ENCODE assay signal across 22 cellular contexts in the genomic region with DNA sequence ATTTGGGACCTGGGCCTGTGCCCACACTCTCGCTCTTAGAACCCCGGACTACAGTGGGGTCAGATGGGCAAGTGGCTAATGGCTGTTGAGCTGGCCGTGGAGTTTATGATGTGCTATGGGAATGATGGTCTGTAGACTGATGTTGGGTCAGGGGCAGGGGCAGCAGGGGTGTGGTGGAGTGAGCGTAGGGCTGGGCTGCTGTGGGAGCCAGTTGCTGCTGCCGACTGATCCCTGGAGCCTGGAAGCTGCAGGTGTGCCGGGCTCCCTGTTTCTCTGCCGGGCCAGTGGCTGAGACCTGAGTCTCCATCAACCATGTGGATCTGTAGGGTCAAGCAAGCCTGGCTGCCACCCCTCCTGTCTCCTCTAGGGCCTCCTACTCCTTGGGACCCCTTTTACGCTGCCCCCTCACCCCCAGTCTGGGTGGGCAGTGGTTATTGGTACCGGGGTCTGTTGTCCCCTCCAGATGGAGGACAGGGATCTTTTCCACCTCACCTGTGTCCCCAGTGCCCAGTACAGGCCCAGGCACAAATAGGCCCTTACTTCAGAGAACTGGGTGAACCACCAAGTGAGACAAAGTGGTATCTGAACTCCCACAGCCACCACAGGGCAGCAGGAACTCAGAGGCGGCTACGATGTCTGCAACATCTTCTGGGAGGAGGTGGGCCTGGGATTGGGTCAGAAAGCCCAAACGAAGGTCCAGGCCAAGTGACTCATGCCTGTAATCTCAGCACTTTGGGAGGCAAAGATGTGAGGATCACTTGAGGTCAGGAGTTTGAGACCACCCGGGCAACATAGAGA. TPM values are rescaled to one million over a fixed set of nuclear protein-coding genes. Genes with fewer than 3 reads are reported as not detected.
DNase-seq lines count a peak whose midpoint lies in the region; ATAC-seq and TF ChIP-seq lines count a peak whose summit lies in the region.
"Had no signal": no experiment of that assay in that cellular context is flagged by ENCODE, and none has a peak within 500 bp of the region (broad histone marks: within the 10 kb centered on the region; RNA-seq: fewer than 3 reads in every experiment).

No MANE protein-coding gene starts in this region.

- H3K27me3 ChIP-seq in H7 (ENCODE audit: control insufficient read depth, insufficient read depth, low read length) (peaks cover 28% of the 10 kb centered on the region), mesendoderm (ENCODE audit: insufficient read depth, low read length, poor library complexity) (peaks cover 15% of the 10 kb centered on the region)

- no peak overlapping the region for H3K9ac ChIP-seq in mesendoderm (ENCODE audit: low read length)

- H3K36me3 Mint-ChIP-seq in osteocyte (ENCODE audit: unreplicated experiment) = no peaks in the 10 kb centered on the region
- H3K36me3 Mint-ChIP-seq: activated naive CD8-positive, alpha-beta T cell; CD4-positive, alpha-beta memory T cell; naive B cell; T-cell had no signal

- H3K36me3 ChIP-seq in H7 (replicated peaks; ENCODE audit: control insufficient read depth, insufficient read depth, low read length) (no peaks in the 10 kb centered on the region), mesendoderm (ENCODE audit: control insufficient read depth, insufficient read depth, low read length) (no peaks in the 10 kb centered on the region)
- H3K36me3 ChIP-seq: thyroid gland had no signal

- no peak overlapping the region for H3K27ac ChIP-seq in mesendoderm (ENCODE audit: low read depth, low read length)
- H3K27ac ChIP-seq: thyroid gland had no signal

- no peak overlapping the region for H3K4me2 ChIP-seq in mesendoderm (ENCODE audit: low read length)
- H3K4me2 ChIP-seq: GM23338 had no signal

- no peak overlapping the region for H3K56ac ChIP-seq in mesendoderm (ENCODE audit: low read length)

- H3K4me3 Mint-ChIP-seq in osteocyte (ENCODE audit: unreplicated experiment) = no peak overlapping the region
- H3K4me3 Mint-ChIP-seq: activated naive CD8-positive, alpha-beta T cell; activated T-cell treated with anti-CD3 and anti-CD28 coated beads, Interleukin-2, amount 50 U/mL, for 72 hours; CD4-positive, alpha-beta memory T cell; GM23338; naive B cell; T-cell had no signal

- no peaks in the 10 kb centered on the region for H3K79me1 ChIP-seq in mesendoderm (ENCODE audit: low read length)

- WGBS in mesendoderm (ENCODE audit: extremely low coverage, insufficient coverage, low lambda C conversion rate) = no CpG with 5 or more reads among the region's 13 CpGs

- intact Hi-C loops in left cardiac atrium (cut with DNase I) = no loop called here

- ATAC-seq in left cardiac atrium = no peak
- ATAC-seq in GM21619 (IDR thresholded peaks at IDR 0.05; ENCODE audit: unreplicated experiment) = no peak
- ATAC-seq: activated T-cell treated with anti-CD3 and anti-CD28 coated beads, Interleukin-2, amount 50 U/mL, for 72 hours; GM23338; T-cell had no signal

- H2AK5ac ChIP-seq in mesendoderm (ENCODE audit: low read length) = no peak overlapping the region

- no peak overlapping the region for H2BK5ac ChIP-seq in mesendoderm (ENCODE audit: low read length)

- no peak overlapping the region for H2BK120ac ChIP-seq in mesendoderm (ENCODE audit: low read depth, low read length)

- no peak overlapping the region for H3K4ac ChIP-seq in mesendoderm (ENCODE audit: low read depth, low read length)

- no peak overlapping the region for H2BK15ac ChIP-seq in mesendoderm (replicated peaks; ENCODE audit: low read depth)

- H3K79me2 ChIP-seq in mesendoderm (ENCODE audit: control insufficient read depth, insufficient read depth, low read length) = no peaks in the 10 kb centered on the region

- H3K27ac Mint-ChIP-seq in osteocyte (ENCODE audit: unreplicated experiment) = no peak overlapping the region
- H3K27ac Mint-ChIP-seq: activated naive CD8-positive, alpha-beta T cell; activated T-cell treated with anti-CD3 and anti-CD28 coated beads, Interleukin-2, amount 50 U/mL, for 72 hours; CD4-positive, alpha-beta memory T cell; GM23338; T-cell had no signal

- no peak overlapping the region for H3K18ac ChIP-seq in mesendoderm (ENCODE audit: low read length)

- H3K4me1 ChIP-seq in mesendoderm (ENCODE audit: control insufficient read depth, low read depth, low read length) = no peaks in the 10 kb centered on the region

- peaks cover 3% of the 10 kb centered on the region for H3K4me1 Mint-ChIP-seq in osteocyte (ENCODE audit: unreplicated experiment)

- no peak overlapping the region for H3K4me3 ChIP-seq in AG10803 (ENCODE audit: low read length)
- H3K4me3 ChIP-seq in H7 (ENCODE audit: insufficient read depth, low read depth, low read length) = no peak overlapping the region
- no peak overlapping the region for H3K4me3 ChIP-seq in mesendoderm (ENCODE audit: low read length)
- H3K4me3 ChIP-seq: GM23338, heart right ventricle, thyroid gland had no signal

- no peak overlapping the region for H4K8ac ChIP-seq in mesendoderm (ENCODE audit: low read depth, low read length)

- no peaks in the 10 kb centered on the region for H3K9me3 Mint-ChIP-seq in osteocyte (ENCODE audit: unreplicated experiment)
- H3K9me3 Mint-ChIP-seq: activated T-cell treated with anti-CD3 and anti-CD28 coated beads, Interleukin-2, amount 50 U/mL, for 72 hours; CD4-positive, alpha-beta memory T cell; GM23338; naive B cell; T-cell had no signal

- TF ChIP-seq CTCF in AG10803 (conservative IDR thresholded peaks at IDR 0.05; ENCODE audit: low read length) = no peak
- TF ChIP-seq CTCF in osteocyte (IDR thresholded peaks at IDR 0.05) = no peak

- no peaks in the 10 kb centered on the region for H3K27me3 Mint-ChIP-seq in osteocyte (ENCODE audit: unreplicated experiment)

- H4K5ac ChIP-seq in mesendoderm (ENCODE audit: low read length) = no peak overlapping the region

- DNase-seq in AG10803 (ENCODE audit: low read depth) (peak; percentile 28), H7 (peak; percentile 37), left cardiac atrium (peak; percentile 26), osteocyte (ENCODE audit: extremely low spot score, unreplicated experiment) (peak; percentile 71), mesendoderm (no peak), NCI-H446 treated with DMSO at 0.1 percent for 48 hours (lab: John Stamatoyannopoulos, UW) (no peak)
- DNase-seq in activated CD4-positive, CD25-positive, alpha-beta regulatory T cell (lab: John Stamatoyannopoulos, UW) = no peak
- DNase-seq: activated T-cell treated with anti-CD3 and anti-CD28 coated beads, Interleukin-2, amount 50 U/mL, for 72 hours; CD4-positive, alpha-beta memory T cell; DMS53; heart right ventricle; MM.1S; naive B cell; NCI-H748 treated with DMSO at 0.1 percent for 48 hours; stimulated activated CD4-positive, alpha-beta T cell treated with anti-CD3 and anti-CD28 coated beads, Interleukin-2, amount 100 ng/mL, for 24 hours; stimulated activated naive CD4-positive, alpha-beta T cell; thyroid gland had no signal

- no peak overlapping the region for H3K23ac ChIP-seq in mesendoderm (ENCODE audit: low read length)

RNA-seq across cellular contexts. Expression of a gene that starts 5.1 kb away (rescaled TPM):
- total RNA-seq in H7 (2014; rRNA removed; shearing (Covaris generic)) = not detected in 2 replicates
- total RNA-seq in left cardiac atrium (10 to 100 TPM; 28.6 to 84.9 TPM), osteocyte (6.5 and 6.6 TPM in 2 replicates)
- not detected for polyA plus RNA-seq in mesendoderm (2013, experiment 1 of 2)
- polyA plus RNA-seq in mesendoderm (2013, experiment 2 of 2) = not detected
- total RNA-seq: activated T-cell treated with anti-CD3 and anti-CD28 coated beads, Interleukin-2, amount 50 U/mL, for 72 hours; CD4-positive, alpha-beta memory T cell; OCI-LY7 had no signal
- polyA plus RNA-seq: CD4-positive, alpha-beta memory T cell had no signal

Comparison
In these comparisons a context has a peak if more than half of its experiments do, and no peak if none do; other contexts are left out.
1. DNase-seq: peak in AG10803 (single experiment), H7 (single experiment), left cardiac atrium (single experiment) and osteocyte (single experiment); none in mesendoderm (single experiment), NCI-H446 treated with DMSO at 0.1 percent for 48 hours (single experiment) and activated CD4-positive, CD25-positive, alpha-beta regulatory T cell (0 of 4).